ENCODE assay signal across 11 cellular contexts in the genomic region with DNA sequence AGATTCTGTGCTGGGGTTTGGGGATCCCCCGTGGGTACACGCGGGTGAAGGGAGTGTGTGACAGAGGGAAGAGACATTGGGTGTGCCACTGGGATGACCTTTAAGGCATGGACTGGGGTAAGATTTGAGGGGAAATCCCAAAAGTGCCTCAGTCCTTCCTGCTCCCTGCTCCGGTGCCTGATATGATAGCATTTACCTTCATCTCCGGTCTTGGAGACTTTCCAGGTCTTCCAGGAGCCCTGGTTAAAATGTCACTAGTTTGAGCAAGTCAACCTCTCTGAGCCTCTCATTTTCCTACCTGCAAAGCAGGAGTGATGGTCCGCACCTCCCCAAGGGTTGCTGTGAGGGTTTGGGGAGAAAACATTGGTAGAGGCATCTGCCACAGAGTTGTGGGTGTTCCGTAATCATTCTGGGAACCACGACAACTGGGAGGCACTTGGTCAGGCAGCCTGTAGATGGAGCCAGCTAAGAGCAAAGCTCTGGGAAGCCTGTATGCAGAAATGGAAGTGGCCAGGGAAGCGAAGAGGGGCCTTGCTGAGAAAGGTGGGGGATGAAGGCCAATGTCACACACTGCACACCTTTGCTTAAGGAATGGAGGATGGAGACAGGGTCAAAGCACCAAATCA. TPM values are rescaled to one million over a fixed set of nuclear protein-coding genes. Genes with fewer than 3 reads are reported as not detected.
DNase-seq lines count a peak whose midpoint lies in the region; ATAC-seq and TF ChIP-seq lines count a peak whose summit lies in the region.
"Had no signal": no experiment of that assay in that cellular context is flagged by ENCODE, and none has a peak within 500 bp of the region (broad histone marks: within the 10 kb centered on the region; RNA-seq: fewer than 3 reads in every experiment).

No MANE protein-coding gene starts in this region.

- no CpG with 5 or more reads among the region's 9 CpGs for whole genome bisulfite sequencing in iPS DF 6.9 (ENCODE audit: insufficient coverage, insufficient read length)

- ATAC-seq in GM19324 (IDR thresholded peaks at IDR 0.05; ENCODE audit: low FRiP score, unreplicated experiment), result no peak
- ATAC-seq: body of pancreas had no signal

- no peak overlapping the region for H3K4me3 ChIP-seq in HEK293 (ENCODE audit: low read depth, low read length)
- H3K4me3 ChIP-seq in iPS DF 6.9 (ENCODE audit: low read length), result no peak overlapping the region
- H3K4me3 ChIP-seq: body of pancreas had no signal

- DNase-seq in A172 (ENCODE audit: low spot score) (peak; percentile 12), amniotic epithelial cell (ENCODE audit: low read depth) (peak; percentile 33), iPS DF 6.9 (ENCODE audit: low read depth, low spot score) (peak; percentile 39), nucleus accumbens (lab: John Stamatoyannopoulos, UW) (no peak), NCI-H2196 treated with DMSO at 0.1 percent for 48 hours (lab: John Stamatoyannopoulos, UW; ENCODE audit: unreplicated experiment) (no peak), NCI-H345 (lab: John Stamatoyannopoulos, UW) (no peak)
- DNase-seq: body of pancreas, hypothalamus had no signal

- POLR2A ChIA-PET in HEK293 (lab: Yijun Ruan, JAX), result no interaction called here

- H3K4me1 ChIP-seq in HEK293 (ENCODE audit: control insufficient read depth, insufficient read depth, low read length) (no peaks in the 10 kb centered on the region), iPS DF 6.9 (ENCODE audit: control insufficient read depth, insufficient read depth, low read length) (no peaks in the 10 kb centered on the region)

- CTCF ChIA-PET in HEK293 (lab: Yijun Ruan, JAX), result interaction anchor here (0.9 to 3.3 kb wide), 5 partner anchors 9 to 22 kb away, joined by 3 to 14 read pairs (median 3); no protein-coding TSS in a partner anchor

- H3K27ac ChIP-seq in HEK293 (ENCODE audit: extremely low read depth, low read depth, low read length) (no peak overlapping the region), iPS DF 6.9 (ENCODE audit: low read length) (no peak overlapping the region)
- H3K27ac ChIP-seq: body of pancreas, C4-2B had no signal

- no peaks in the 10 kb centered on the region for H3K27me3 ChIP-seq in iPS DF 6.9 (ENCODE audit: control insufficient read depth, insufficient read depth, low read length)
- H3K27me3 ChIP-seq: body of pancreas had no signal

- H3K9me3 ChIP-seq in HEK293 (ENCODE audit: control insufficient read depth, insufficient read depth, low read depth, low read length), result no peaks in the 10 kb centered on the region
- H3K9me3 ChIP-seq in iPS DF 6.9 (ENCODE audit: control insufficient read depth, insufficient read depth, low read length), result no peaks in the 10 kb centered on the region
- H3K9me3 ChIP-seq: body of pancreas had no signal

- H3K36me3 ChIP-seq in HEK293 (ENCODE audit: control insufficient read depth in 2 of 2, insufficient read depth in 1 of 2, low read length in 2 of 2) (no peaks in the 10 kb centered on the region), iPS DF 6.9 (ENCODE audit: control insufficient read depth, insufficient read depth, low read length) (no peaks in the 10 kb centered on the region)

- peak; percentile 31 for TF ChIP-seq CTCF in HEK293 (tag by site-specific recombination; IDR thresholded peaks at IDR 0.05)

TF ChIP-seq in HEK293, 187 proteins besides CTCF, POLR2A, EP300 and RAD21:
- TF ChIP-seq ZNF660 (tag by site-specific recombination; IDR thresholded peaks at IDR 0.05) (no peak), SALL2 (tag by site-specific recombination; IDR thresholded peaks at IDR 0.05; ENCODE audit: borderline replicate concordance) (no peak), ZBTB21 (tag by site-specific recombination; IDR thresholded peaks at IDR 0.05) (no peak), KLF9 (tag by site-specific recombination; IDR thresholded peaks at IDR 0.05; ENCODE audit: low read depth) (no peak), ZNF664 (tag by site-specific recombination; IDR thresholded peaks at IDR 0.05) (no peak), ZNF214 (tag by site-specific recombination; IDR thresholded peaks at IDR 0.05; ENCODE audit: borderline replicate concordance) (no peak), ZNF677 (tag by site-specific recombination; IDR thresholded peaks at IDR 0.05) (no peak), ZNF24 (tag by site-specific recombination; IDR thresholded peaks at IDR 0.05) (no peak), GLI2 (tag by site-specific recombination; IDR thresholded peaks at IDR 0.05; ENCODE audit: borderline replicate concordance, low read depth) (no peak), ZNF211 (tag by site-specific recombination; IDR thresholded peaks at IDR 0.05; ENCODE audit: low read depth) (no peak), ZNF202 (tag by site-specific recombination; IDR thresholded peaks at IDR 0.05; ENCODE audit: borderline replicate concordance) (no peak), ZNF621 (tag by site-specific recombination; IDR thresholded peaks at IDR 0.05) (no peak)

RNA-seq across cellular contexts. Expression of a gene that starts 33.9 kb away (rescaled TPM):
- total RNA-seq in A172 (2014; rRNA removed; shearing (Covaris generic)), result 103 and 135 TPM in 2 replicates

Comparison
In these comparisons a context has a peak if more than half of its experiments do, and no peak if none do; other contexts are left out.
1. DNase-seq: peak in A172 (single experiment), amniotic epithelial cell (single experiment) and iPS DF 6.9 (single experiment); none in nucleus accumbens (0 of 56), NCI-H2196 treated with DMSO at 0.1 percent for 48 hours (single experiment) and NCI-H345 (single experiment).